1 cellular context compared by ENCODE assay signal in genomic region chr22:34761111-34761510, GRCh38.
TF ChIP-seq lines count a peak whose summit lies in the region.

No MANE protein-coding gene starts in this region.

TF ChIP-seq in HepG2, 621 proteins besides CTCF, POLR2A, EP300 and RAD21 (continued from another document):
- no peak for TF ChIP-seq ZNF281 (CRISPR knock-in tag; IDR thresholded peaks at IDR 0.05; ENCODE audit: borderline replicate concordance)
- TF ChIP-seq ZNF644 (CRISPR knock-in tag; IDR thresholded peaks at IDR 0.05; ENCODE audit: low read depth) = no peak
- no peak for TF ChIP-seq NFYC (CRISPR knock-in tag; IDR thresholded peaks at IDR 0.05)
- TF ChIP-seq ZNF367 (CRISPR knock-in tag; IDR thresholded peaks at IDR 0.05; ENCODE audit: borderline replicate concordance) = no peak
- TF ChIP-seq ZNF232 (CRISPR knock-in tag; IDR thresholded peaks at IDR 0.05; ENCODE audit: borderline replicate concordance) = no peak
- no peak for TF ChIP-seq HMG20B (CRISPR knock-in tag; conservative IDR thresholded peaks at IDR 0.05)
